In genomic region chr17:58531122-58531521, GRCh38 we compare ENCODE assay signal across 9 cellular contexts. TPM values are rescaled to one million over a fixed set of nuclear protein-coding genes. Genes with fewer than 3 reads are reported as not detected.
DNase-seq lines count a peak whose midpoint lies in the region; ATAC-seq and TF ChIP-seq lines count a peak whose summit lies in the region.
"Had no signal": no experiment of that assay in that cellular context is flagged by ENCODE, and none has a peak within 500 bp of the region (broad histone marks: within the 10 kb centered on the region; RNA-seq: fewer than 3 reads in every experiment).

No MANE protein-coding gene starts in this region.

- H3K36me3 ChIP-seq in lower lobe of right lung (no peaks in the 10 kb centered on the region), thymus (ENCODE audit: control insufficient read depth, insufficient read depth) (no peaks in the 10 kb centered on the region)

- CTCF ChIA-PET in activated CD8-positive, alpha-beta memory T cell treated with anti-CD3 and anti-CD28 coated beads, Interleukin-2, amount 10 ng/mL, durations not matched to agents 7 days and 5 days (lab: Charles Lee) = interaction anchor here (4.6 kb wide), 1 partner anchor 11 kb away, joined by 30 read pairs; no protein-coding TSS in a partner anchor

- no peak overlapping the region for H3K27ac Mint-ChIP-seq in activated CD8-positive, alpha-beta memory T cell treated with anti-CD3 and anti-CD28 coated beads, Interleukin-2, amount 10 ng/mL, durations not matched to agents 7 days and 5 days
- no peak overlapping the region for H3K27ac Mint-ChIP-seq in brain

- H3K4me1 ChIP-seq in lower lobe of right lung (peaks cover 35% of the 10 kb centered on the region), thymus (ENCODE audit: control insufficient read depth, insufficient read depth, low read length) (peaks cover 7% of the 10 kb centered on the region)

- H3K9me3 Mint-ChIP-seq in activated CD8-positive, alpha-beta memory T cell treated with anti-CD3 and anti-CD28 coated beads, Interleukin-2, amount 10 ng/mL, durations not matched to agents 7 days and 5 days (ENCODE audit: low read depth) = no peaks in the 10 kb centered on the region
- no peaks in the 10 kb centered on the region for H3K9me3 Mint-ChIP-seq in brain

- H3K27me3 ChIP-seq in lower lobe of right lung (ENCODE audit: low read depth) (no peaks in the 10 kb centered on the region), thymus (ENCODE audit: control insufficient read depth, insufficient read depth) (peaks cover 11% of the 10 kb centered on the region)

- WGBS in thymus = 76% methylated on average over 3 of the region's 3 CpGs

- peak overlapping the region; percentile 23 for H3K4me3 Mint-ChIP-seq in activated CD8-positive, alpha-beta memory T cell treated with anti-CD3 and anti-CD28 coated beads, Interleukin-2, amount 10 ng/mL, durations not matched to agents 7 days and 5 days
- H3K4me3 Mint-ChIP-seq in brain = peak overlapping the region; percentile 68 to 80 (median 78)

- H3K9me3 ChIP-seq in lower lobe of right lung = no peaks in the 10 kb centered on the region
- H3K9me3 ChIP-seq in thymus (ENCODE audit: control insufficient read depth) = no peaks in the 10 kb centered on the region

- no peaks in the 10 kb centered on the region for H3K36me3 Mint-ChIP-seq in activated CD8-positive, alpha-beta memory T cell treated with anti-CD3 and anti-CD28 coated beads, Interleukin-2, amount 10 ng/mL, durations not matched to agents 7 days and 5 days
- H3K36me3 Mint-ChIP-seq in brain = no peaks in the 10 kb centered on the region

- H3K4me1 Mint-ChIP-seq in activated CD8-positive, alpha-beta memory T cell treated with anti-CD3 and anti-CD28 coated beads, Interleukin-2, amount 10 ng/mL, durations not matched to agents 7 days and 5 days = peaks cover 14% of the 10 kb centered on the region
- peaks cover 58% of the 10 kb centered on the region for H3K4me1 Mint-ChIP-seq in brain

- peak overlapping the region; percentile 61 for H3K4me3 ChIP-seq in lower lobe of right lung
- peak overlapping the region; percentile 61 for H3K4me3 ChIP-seq in thymus (ENCODE audit: low read length)

- H3K27me3 Mint-ChIP-seq in activated CD8-positive, alpha-beta memory T cell treated with anti-CD3 and anti-CD28 coated beads, Interleukin-2, amount 10 ng/mL, durations not matched to agents 7 days and 5 days = peaks cover 52% of the 10 kb centered on the region
- H3K27me3 Mint-ChIP-seq in brain = peaks cover 18% of the 10 kb centered on the region

- TF ChIP-seq CTCF in brain (conservative IDR thresholded peaks at IDR 0.05) = no peak
- TF ChIP-seq CTCF in lower lobe of right lung (IDR thresholded peaks at IDR 0.05) = no peak

- intact Hi-C loops in lower lobe of right lung (cut with DNase I) = no loop called here

- H3K27ac ChIP-seq in lower lobe of right lung (peak overlapping the region; percentile 67), thymus (ENCODE audit: low read depth) (no peak overlapping the region)

- ATAC-seq in activated CD8-positive, alpha-beta memory T cell treated with anti-CD3 and anti-CD28 coated beads, Interleukin-2, amount 10 ng/mL, durations not matched to agents 7 days and 5 days = no peak
- ATAC-seq in lower lobe of right lung (no peak), HG02763 (IDR thresholded peaks at IDR 0.05; ENCODE audit: unreplicated experiment) (no peak), HG03175 (IDR thresholded peaks at IDR 0.05; ENCODE audit: unreplicated experiment) (no peak)

- DNase-seq in activated CD8-positive, alpha-beta memory T cell treated with anti-CD3 and anti-CD28 coated beads, Interleukin-2, amount 10 ng/mL, durations not matched to agents 7 days and 5 days = no peak
- no peak for DNase-seq in activated CD8-positive, alpha-beta memory T cell treated with anti-CD3 and anti-CD28 coated beads, Interleukin-2, amount 50 U/mL, for 4 hours
- DNase-seq in lower lobe of right lung (no peak), DMS 273 treated with DMSO at 0.1 percent for 48 hours (lab: John Stamatoyannopoulos, UW) (no peak)
- DNase-seq: NCI-H187 treated with DMSO at 0.1 percent for 48 hours had no signal

RNA-seq across cellular contexts. Expression of gene MTMR4, which starts 16.7 kb away (rescaled TPM):
- 10 to 100 TPM; 57.9 to 63.8 TPM for total RNA-seq in activated CD8-positive, alpha-beta memory T cell treated with anti-CD3 and anti-CD28 coated beads, Interleukin-2, amount 10 ng/mL, durations not matched to agents 7 days and 5 days
- polyA plus RNA-seq in brain (ENCODE audit: insufficient read depth, low read depth, low replicate concordance) (29.3 TPM), thymus (17.0 TPM)
- 37.3 TPM for total RNA-seq in lower lobe of right lung

RNA-seq across cellular contexts. Expression of gene HSF5, which starts 42.9 kb away (rescaled TPM):
- total RNA-seq in activated CD8-positive, alpha-beta memory T cell treated with anti-CD3 and anti-CD28 coated beads, Interleukin-2, amount 10 ng/mL, durations not matched to agents 7 days and 5 days = under 1 TPM; 0.41 to 0.61 TPM
- polyA plus RNA-seq in brain (ENCODE audit: insufficient read depth, low read depth, low replicate concordance) (not detected), thymus (0.91 TPM)
- 0.32 TPM for total RNA-seq in lower lobe of right lung
